ENCODE assay signal across 9 cellular contexts in genomic region chr12:13941258-13942249, GRCh38. TPM values are rescaled to one million over a fixed set of nuclear protein-coding genes. Genes with fewer than 3 reads are reported as not detected.
DNase-seq lines count a peak whose midpoint lies in the region; ATAC-seq lines count a peak whose summit lies in the region.
"Had no signal": no experiment of that assay in that cellular context is flagged by ENCODE, and none has a peak within 500 bp of the region (broad histone marks: within the 10 kb centered on the region; RNA-seq: fewer than 3 reads in every experiment).

No MANE protein-coding gene starts in this region.

- POLR2A ChIA-PET in activated CD8-positive, alpha-beta T cell treated with anti-CD3 and anti-CD28 coated beads, Interleukin-2, amount 10 ng/mL, durations not matched to agents 7 days and 5 days (lab: Charles Lee): no interaction called here

- no peak overlapping the region for H3K4me3 ChIP-seq in HAP-1
- H3K4me3 ChIP-seq: BLaER1 treated with 17β-estradiol and CSF1 and Interleukin-3, amounts not matched to agents 10 nM and 100 nM had no signal

- no peak overlapping the region for H3K27ac Mint-ChIP-seq in activated CD8-positive, alpha-beta T cell treated with anti-CD3 and anti-CD28 coated beads, Interleukin-2, amount 10 ng/mL, durations not matched to agents 7 days and 5 days

- H3K4me1 Mint-ChIP-seq in activated CD8-positive, alpha-beta T cell treated with anti-CD3 and anti-CD28 coated beads, Interleukin-2, amount 10 ng/mL, durations not matched to agents 7 days and 5 days (ENCODE audit: low read depth): no peaks in the 10 kb centered on the region

- no peaks in the 10 kb centered on the region for H3K9me3 ChIP-seq in HAP-1

- peak; percentile 23 for ATAC-seq in activated CD8-positive, alpha-beta T cell treated with anti-CD3 and anti-CD28 coated beads, Interleukin-2, amount 10 ng/mL, durations not matched to agents 7 days and 5 days

- H3K4me1 ChIP-seq in HAP-1: no peaks in the 10 kb centered on the region
- H3K4me1 ChIP-seq: BLaER1 treated with 17β-estradiol and CSF1 and Interleukin-3, amounts not matched to agents 10 nM and 100 nM had no signal

- H3K4me3 Mint-ChIP-seq in activated CD8-positive, alpha-beta T cell treated with anti-CD3 and anti-CD28 coated beads, Interleukin-2, amount 10 ng/mL, durations not matched to agents 7 days and 5 days: no peak overlapping the region

- CTCF ChIA-PET in activated CD8-positive, alpha-beta T cell treated with anti-CD3 and anti-CD28 coated beads, Interleukin-2, amount 10 ng/mL, durations not matched to agents 7 days and 5 days (lab: Charles Lee): interaction anchor here (1.1 kb wide), 1 partner anchor 77 kb away, joined by 4 read pairs; no protein-coding TSS in a partner anchor

- no peaks in the 10 kb centered on the region for H3K36me3 Mint-ChIP-seq in activated CD8-positive, alpha-beta T cell treated with anti-CD3 and anti-CD28 coated beads, Interleukin-2, amount 10 ng/mL, durations not matched to agents 7 days and 5 days (ENCODE audit: low read depth)

- peaks cover 12% of the 10 kb centered on the region for H3K27me3 Mint-ChIP-seq in activated CD8-positive, alpha-beta T cell treated with anti-CD3 and anti-CD28 coated beads, Interleukin-2, amount 10 ng/mL, durations not matched to agents 7 days and 5 days (ENCODE audit: low read depth)

- in situ Hi-C loops in HAP-1 (cut with MboI; ENCODE audit: low sequenced_read_pairs): no loop called here

- no peaks in the 10 kb centered on the region for H3K9me3 Mint-ChIP-seq in activated CD8-positive, alpha-beta T cell treated with anti-CD3 and anti-CD28 coated beads, Interleukin-2, amount 10 ng/mL, durations not matched to agents 7 days and 5 days (ENCODE audit: insufficient read depth)

- no peaks in the 10 kb centered on the region for H3K36me3 ChIP-seq in HAP-1 (replicated peaks)
- H3K36me3 ChIP-seq: BLaER1 treated with 17β-estradiol and CSF1 and Interleukin-3, amounts not matched to agents 10 nM and 100 nM had no signal

- DNase-seq in activated CD4-positive, alpha-beta T cell treated with anti-CD3 and anti-CD28 coated beads for 48 hours: peak; percentile 31
- no peak for DNase-seq in activated CD4-positive, alpha-beta T cell treated with anti-CD3 and anti-CD28 coated beads, Interleukin-2, amount 50 U/mL, for 4 hours
- DNase-seq in HAP-1 (ENCODE audit: low spot score in 2 of 2) (peak; percentile 48 to 53), NCI-H1092 (lab: John Stamatoyannopoulos, UW) (peak; percentile 61), iPS-NIHi7 (ENCODE audit: extremely low spot score) (peak; percentile 81), T-helper 9 cell (no peak), cortex of kidney (lab: John Stamatoyannopoulos, UW) (no peak)
- no peak for DNase-seq in activated CD8-positive, alpha-beta T cell treated with anti-CD3 and anti-CD28 coated beads, Interleukin-2, amount 10 ng/mL, durations not matched to agents 7 days and 5 days

- no peaks in the 10 kb centered on the region for H3K27me3 ChIP-seq in HAP-1 (ENCODE audit: low read depth)
- H3K27me3 ChIP-seq: BLaER1 treated with 17β-estradiol and CSF1 and Interleukin-3, amounts not matched to agents 10 nM and 100 nM had no signal

RNA-seq across cellular contexts. Expression of gene GRIN2B, which starts 39.8 kb away (rescaled TPM):
- total RNA-seq in activated CD8-positive, alpha-beta T cell treated with anti-CD3 and anti-CD28 coated beads, Interleukin-2, amount 10 ng/mL, durations not matched to agents 7 days and 5 days: not detected

Comparison
In these comparisons a context has a peak if more than half of its experiments do, and no peak if none do; other contexts are left out.
1. DNase-seq: peak in activated CD4-positive, alpha-beta T cell treated with anti-CD3 and anti-CD28 coated beads for 48 hours (single experiment), HAP-1 (2 of 2), NCI-H1092 (single experiment) and iPS-NIHi7 (single experiment); none in activated CD4-positive, alpha-beta T cell treated with anti-CD3 and anti-CD28 coated beads, Interleukin-2, amount 50 U/mL, for 4 hours (0 of 2), activated CD8-positive, alpha-beta T cell treated with anti-CD3 and anti-CD28 coated beads, Interleukin-2, amount 10 ng/mL, durations not matched to agents 7 days and 5 days (single experiment), T-helper 9 cell (single experiment) and cortex of kidney (single experiment).